ENCODE assay signal across 9 cellular contexts in genomic region chr16:85574672-85575475, GRCh38. TPM values are rescaled to one million over a fixed set of nuclear protein-coding genes. Genes with fewer than 3 reads are reported as not detected.
DNase-seq lines count a peak whose midpoint lies in the region; TF ChIP-seq lines count a peak whose summit lies in the region.
"Had no signal": no experiment of that assay in that cellular context is flagged by ENCODE, and none has a peak within 500 bp of the region (broad histone marks: within the 10 kb centered on the region; RNA-seq: fewer than 3 reads in every experiment).

No MANE protein-coding gene starts in this region.

- H3K36me3 Mint-ChIP-seq in endodermal cell (ENCODE audit: low read depth) = no peaks in the 10 kb centered on the region

- no peak overlapping the region for H3K9ac ChIP-seq in endodermal cell (ENCODE audit: extremely low read depth, low read length, poor library complexity, severe bottlenecking)
- no peak overlapping the region for H3K9ac ChIP-seq in rectal smooth muscle tissue (ENCODE audit: low read length)

- DNase-seq in DMS153 (lab: John Stamatoyannopoulos, UW) (peak; percentile 41), NCI-H345 treated with DMSO at 0.1 percent for 48 hours (lab: John Stamatoyannopoulos, UW; ENCODE audit: unreplicated experiment) (peak; percentile 55), endodermal cell (no peak), NCI-H1092 treated with DMSO at 0.1 percent for 48 hours (lab: John Stamatoyannopoulos, UW) (no peak), lower leg skin (ENCODE audit: low spot score in 2 of 2) (no peak), NCI-H187 treated with DMSO at 0.1 percent for 48 hours (lab: John Stamatoyannopoulos, UW) (no peak)
- no peak for DNase-seq in activated CD4-positive, alpha-beta T cell treated with anti-CD3 and anti-CD28 coated beads, Interleukin-2, amount 50 U/mL, for 4 hours
- DNase-seq: OCI-M1 had no signal

- H3K4me3 ChIP-seq in endodermal cell (ENCODE audit: low read length) = no peak overlapping the region
- H3K4me3 ChIP-seq in rectal smooth muscle tissue (ENCODE audit: low read length) = no peak overlapping the region
- H3K4me3 ChIP-seq in lower leg skin (ENCODE audit: low read depth, poor library complexity, severe bottlenecking) = no peak overlapping the region

- peak overlapping the region; percentile 75 for H3K27ac Mint-ChIP-seq in endodermal cell

- H3K27ac ChIP-seq in endodermal cell (ENCODE audit: low read depth, low read length) (no peak overlapping the region), rectal smooth muscle tissue (ENCODE audit: low read depth, low read length) (peak overlapping the region; percentile 71)

- 67 to 72% methylated on average over 22 to 29 of the region's 29 CpGs for WGBS in endodermal cell (ENCODE audit: insufficient coverage in 1 of 2, insufficient read length in 1 of 2), 2 experiments
- WGBS in lower leg skin, 2 donors = 72 to 73% methylated on average over 29 of the region's 29 CpGs

- H3K4me1 ChIP-seq in endodermal cell (ENCODE audit: control insufficient read depth, insufficient read depth, low read length) = peaks cover 31% of the 10 kb centered on the region
- H3K4me1 ChIP-seq in rectal smooth muscle tissue (ENCODE audit: control insufficient read depth, insufficient read depth, low read length) = peaks cover 33% of the 10 kb centered on the region

- TF ChIP-seq POLR2A in lower leg skin (IDR thresholded peaks at IDR 0.05) = no peak

- H3K27me3 ChIP-seq in endodermal cell (ENCODE audit: control insufficient read depth, insufficient read depth, low read length, poor library complexity, severe bottlenecking) (no peaks in the 10 kb centered on the region), rectal smooth muscle tissue (ENCODE audit: control insufficient read depth, insufficient read depth, low read length) (no peaks in the 10 kb centered on the region)

- no peaks in the 10 kb centered on the region for H3K9me3 Mint-ChIP-seq in endodermal cell

- H3K36me3 ChIP-seq in endodermal cell (ENCODE audit: control insufficient read depth, insufficient read depth, low read length) = no peaks in the 10 kb centered on the region
- no peaks in the 10 kb centered on the region for H3K36me3 ChIP-seq in rectal smooth muscle tissue (ENCODE audit: control insufficient read depth, insufficient read depth, low read length)

- H3K9me3 ChIP-seq in endodermal cell (ENCODE audit: control insufficient read depth, low read length) = no peaks in the 10 kb centered on the region

- peaks cover 54% of the 10 kb centered on the region for H3K4me1 Mint-ChIP-seq in endodermal cell

- intact Hi-C loops in lower leg skin (cut with DNase I; ENCODE audit: low total_unique reads) = no loop called here

- TF ChIP-seq CTCF in endodermal cell (conservative IDR thresholded peaks at IDR 0.05) (no peak), lower leg skin (IDR thresholded peaks at IDR 0.05) (no peak)

- H3K27me3 Mint-ChIP-seq in endodermal cell (ENCODE audit: insufficient read depth) = peaks cover 10% of the 10 kb centered on the region

- H3K4me3 Mint-ChIP-seq in endodermal cell = no peak overlapping the region

RNA-seq across cellular contexts. Expression of gene GSE1, which starts 38.2 kb away (rescaled TPM):
- total RNA-seq in endodermal cell (100 to 1,000 TPM; 108 to 128 TPM), lower leg skin (100 to 1,000 TPM in 1 of 4 donors, 10 to 100 TPM in 3; 62.9 to 113 (median 69.9) TPM)
- polyA plus RNA-seq in endodermal cell (2013, experiment 1 of 2) = 55.0 TPM
- polyA plus RNA-seq in endodermal cell (2013, experiment 2 of 2) = 54.2 TPM

Comparison
In these comparisons a context has a peak if more than half of its experiments do, and no peak if none do; other contexts are left out.
1. DNase-seq: peak in DMS153 (single experiment) and NCI-H345 treated with DMSO at 0.1 percent for 48 hours (single experiment); none in endodermal cell (single experiment), NCI-H1092 treated with DMSO at 0.1 percent for 48 hours (single experiment), activated CD4-positive, alpha-beta T cell treated with anti-CD3 and anti-CD28 coated beads, Interleukin-2, amount 50 U/mL, for 4 hours (0 of 2), lower leg skin (0 of 2) and NCI-H187 treated with DMSO at 0.1 percent for 48 hours (single experiment).